15 cellular contexts compared by ENCODE assay signal in the genomic region with DNA sequence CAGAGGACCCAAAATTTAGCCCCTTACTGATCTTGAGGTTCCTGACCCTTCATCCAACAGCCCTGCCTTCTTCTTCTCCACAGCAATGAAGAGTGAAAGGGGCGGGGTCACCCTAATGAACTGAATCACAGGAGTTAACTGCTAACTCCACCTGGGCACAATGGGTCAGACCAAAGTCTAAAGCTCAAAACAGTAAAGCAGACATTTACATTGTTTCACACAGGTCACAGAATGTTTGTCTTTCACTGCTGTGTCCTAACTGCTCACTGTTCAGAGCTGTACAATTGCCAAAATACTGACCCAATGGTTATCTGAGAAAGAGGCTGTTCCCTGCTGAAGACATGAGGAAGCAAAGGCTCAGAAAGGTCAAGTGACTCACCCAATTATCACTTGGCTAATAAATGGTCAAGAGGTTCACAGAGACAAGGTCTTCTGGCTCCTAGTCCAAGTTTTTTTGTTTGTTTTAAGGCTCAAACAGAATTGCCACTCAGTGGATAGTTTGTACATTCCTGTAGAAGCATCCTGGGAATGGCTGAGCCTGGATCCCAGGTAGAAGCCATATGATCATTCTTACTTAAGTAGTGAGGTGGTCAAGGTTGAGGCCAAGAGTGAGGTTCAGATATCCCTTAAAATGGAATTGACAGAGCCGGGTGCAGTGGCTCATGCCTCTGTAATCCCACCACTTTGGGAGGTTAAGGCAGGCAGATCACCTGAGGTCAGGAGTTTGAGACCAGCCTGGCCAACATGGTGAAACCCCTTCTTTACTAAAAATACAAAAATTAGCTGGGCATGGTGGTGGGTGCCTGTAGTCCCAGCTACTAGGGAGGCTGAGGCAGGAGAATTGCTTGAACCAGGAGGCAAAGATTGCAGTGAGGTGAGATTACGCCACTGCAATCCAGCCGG. TPM values are rescaled to one million over a fixed set of nuclear protein-coding genes. Genes with fewer than 3 reads are reported as not detected.
DNase-seq lines count a peak whose midpoint lies in the region; FAIRE-seq and TF ChIP-seq lines count a peak whose summit lies in the region.
"Had no signal": no experiment of that assay in that cellular context is flagged by ENCODE, and none has a peak within 500 bp of the region (broad histone marks: within the 10 kb centered on the region; RNA-seq: fewer than 3 reads in every experiment).

No MANE protein-coding gene starts in this region.

- H4K20me1 ChIP-seq in endothelial cell of umbilical vein (replicated peaks; ENCODE audit: control insufficient read depth, extremely low read depth, insufficient read depth, low read length): no peaks in the 10 kb centered on the region

- no peak overlapping the region for H3K4me3 Mint-ChIP-seq in osteocyte (ENCODE audit: unreplicated experiment)
- H3K4me3 Mint-ChIP-seq in activated CD4-positive, alpha-beta memory T cell treated with anti-CD3 and anti-CD28 coated beads, Interleukin-2, amount 10 ng/mL, durations not matched to agents 7 days and 5 days: no peak overlapping the region

- peaks cover 38% of the 10 kb centered on the region for H3K4me1 ChIP-seq in endothelial cell of umbilical vein (ENCODE audit: control insufficient read depth, extremely low read depth, insufficient read depth, low read length)
- H3K4me1 ChIP-seq in effector memory CD4-positive, alpha-beta T cell (ENCODE audit: control insufficient read depth, insufficient read depth, low read length, poor library complexity, severe bottlenecking): no peaks in the 10 kb centered on the region

- H3K36me3 Mint-ChIP-seq in osteocyte (ENCODE audit: unreplicated experiment): peaks cover 5% of the 10 kb centered on the region
- H3K36me3 Mint-ChIP-seq in activated CD4-positive, alpha-beta memory T cell treated with anti-CD3 and anti-CD28 coated beads, Interleukin-2, amount 10 ng/mL, durations not matched to agents 7 days and 5 days (ENCODE audit: low read depth): peaks cover 5% of the 10 kb centered on the region

- peaks cover 51% of the 10 kb centered on the region for H3K4me1 Mint-ChIP-seq in osteocyte (ENCODE audit: unreplicated experiment)
- H3K4me1 Mint-ChIP-seq in activated CD4-positive, alpha-beta memory T cell treated with anti-CD3 and anti-CD28 coated beads, Interleukin-2, amount 10 ng/mL, durations not matched to agents 7 days and 5 days: peaks cover 14% of the 10 kb centered on the region

- intact Hi-C loops in endothelial cell of umbilical vein (cut with micrococcal nuclease): no loop called here

- H3K27ac ChIP-seq in endothelial cell of umbilical vein (ENCODE audit: insufficient read depth, low read depth, low read length): peak overlapping the region; percentile 42
- H3K27ac ChIP-seq in effector memory CD4-positive, alpha-beta T cell (ENCODE audit: insufficient read depth, low read length, poor library complexity, severe bottlenecking): no peak overlapping the region

- peak overlapping the region; percentile 2 for H3K4me2 ChIP-seq in endothelial cell of umbilical vein (ENCODE audit: insufficient read depth, low read length)

- no peak overlapping the region for H3K4me3 ChIP-seq in endothelial cell of umbilical vein (replicated peaks in 1 of 3; ENCODE audit: insufficient read depth in 1 of 3, low read depth in 1 of 3, low read length in 3 of 3)
- H3K4me3 ChIP-seq in effector memory CD4-positive, alpha-beta T cell (ENCODE audit: insufficient read depth, low read depth, low read length, poor library complexity, severe bottlenecking): no peak overlapping the region

- H2AFZ ChIP-seq in endothelial cell of umbilical vein (ENCODE audit: low read depth, low read length): no peak overlapping the region

- peak; percentile 99 for FAIRE-seq in endothelial cell of umbilical vein (lab: Jason Lieb, UNC)
- FAIRE-seq: endometrium, TTC549 had no signal

- no peaks in the 10 kb centered on the region for H3K36me3 ChIP-seq in endothelial cell of umbilical vein (ENCODE audit: control insufficient read depth in 2 of 2, extremely low read depth in 1 of 2, insufficient read depth in 2 of 2, low read length in 2 of 2)
- no peaks in the 10 kb centered on the region for H3K36me3 ChIP-seq in effector memory CD4-positive, alpha-beta T cell (ENCODE audit: control insufficient read depth, insufficient read depth, low read length)

- no peaks in the 10 kb centered on the region for H3K9me3 Mint-ChIP-seq in osteocyte (ENCODE audit: unreplicated experiment)
- no peaks in the 10 kb centered on the region for H3K9me3 Mint-ChIP-seq in activated CD4-positive, alpha-beta memory T cell treated with anti-CD3 and anti-CD28 coated beads, Interleukin-2, amount 10 ng/mL, durations not matched to agents 7 days and 5 days

- TF ChIP-seq CTCF in endothelial cell of umbilical vein (IDR thresholded peaks at IDR 0.05; ENCODE audit: extremely low read depth in 1 of 2, insufficient read depth in 1 of 2, low read depth in 1 of 2, low read length in 2 of 2) (no peak), osteocyte (IDR thresholded peaks at IDR 0.05) (no peak)

- no peaks in the 10 kb centered on the region for H3K9me1 ChIP-seq in endothelial cell of umbilical vein (replicated peaks; ENCODE audit: control insufficient read depth, extremely low read depth, insufficient read depth, low read length)

- CTCF ChIA-PET in endothelial cell of umbilical vein (lab: Charles Lee): interaction anchor here (0.7 to 8.1 kb wide), 6 partner anchors 9 to 231 kb away, joined by 3 to 182 read pairs (median 6); no protein-coding TSS in a partner anchor
- CTCF ChIA-PET in activated CD4-positive, alpha-beta memory T cell treated with anti-CD3 and anti-CD28 coated beads, Interleukin-2, amount 10 ng/mL, durations not matched to agents 7 days and 5 days (lab: Charles Lee): interaction anchor here (0.9 kb wide), 1 partner anchor 233 kb away, joined by 5 read pairs; no protein-coding TSS in a partner anchor

- POLR2A ChIA-PET in endothelial cell of umbilical vein (lab: Charles Lee): no interaction called here
- POLR2A ChIA-PET in activated CD4-positive, alpha-beta memory T cell treated with anti-CD3 and anti-CD28 coated beads, Interleukin-2, amount 10 ng/mL, durations not matched to agents 7 days and 5 days (lab: Charles Lee): no interaction called here

- no peaks in the 10 kb centered on the region for H3K27me3 ChIP-seq in endothelial cell of umbilical vein (ENCODE audit: control insufficient read depth in 2 of 2, insufficient read depth in 2 of 2, low read length in 2 of 2)
- H3K27me3 ChIP-seq in effector memory CD4-positive, alpha-beta T cell (replicated peaks; ENCODE audit: control insufficient read depth, insufficient read depth, low read length, poor library complexity, severe bottlenecking): no peaks in the 10 kb centered on the region

- no peaks in the 10 kb centered on the region for H3K79me2 ChIP-seq in endothelial cell of umbilical vein (ENCODE audit: control insufficient read depth, insufficient read depth, low read length)

- no TSS peak for BruUV-seq in endothelial cell of umbilical vein (replicated peaks; lab: Mats Ljungman, UMichigan)

- DNase-seq in ELR (ENCODE audit: low read depth) (peak; percentile 59), OCI-M1 (lab: John Stamatoyannopoulos, UW) (peak; percentile 24), endothelial cell of umbilical vein (ENCODE audit: low read depth, low spot score) (peak; percentile 76), osteocyte (ENCODE audit: extremely low spot score, unreplicated experiment) (no peak), NK-92 (lab: John Stamatoyannopoulos, UW; ENCODE audit: unreplicated experiment) (no peak), NCI-H146 treated with DMSO at 0.1 percent for 48 hours (lab: John Stamatoyannopoulos, UW; ENCODE audit: unreplicated experiment) (no peak)
- no peak for DNase-seq in activated CD4-positive, alpha-beta memory T cell treated with anti-CD3 and anti-CD28 coated beads, Interleukin-2, amount 10 ng/mL, durations not matched to agents 7 days and 5 days
- DNase-seq in effector memory CD4-positive, alpha-beta T cell: no peak
- DNase-seq: activated effector memory CD4-positive, alpha-beta T cell treated with anti-CD3 and anti-CD28 coated beads, Interleukin-2, amount 50 U/mL, for 16 hours; NK-92 treated with Interleukin-12 subunit alpha and Interleukin-12 subunit beta, amount 100 ng/mL, for 24 hours had no signal

- dilution Hi-C loops in endothelial cell of umbilical vein (cut with MboI; ENCODE audit: extremely low pct_ligation_motif_present, low sequenced_read_pairs): no loop called here

- peak overlapping the region; percentile 83 for H3K27ac Mint-ChIP-seq in osteocyte (ENCODE audit: unreplicated experiment)
- no peak overlapping the region for H3K27ac Mint-ChIP-seq in activated CD4-positive, alpha-beta memory T cell treated with anti-CD3 and anti-CD28 coated beads, Interleukin-2, amount 10 ng/mL, durations not matched to agents 7 days and 5 days

- no peaks in the 10 kb centered on the region for H3K9me3 ChIP-seq in endothelial cell of umbilical vein (replicated peaks; ENCODE audit: control insufficient read depth, insufficient read depth, low read length)
- H3K9me3 ChIP-seq in effector memory CD4-positive, alpha-beta T cell (ENCODE audit: control insufficient read depth, low read length): no peaks in the 10 kb centered on the region

- H3K27me3 Mint-ChIP-seq in osteocyte (ENCODE audit: unreplicated experiment): no peaks in the 10 kb centered on the region
- no peaks in the 10 kb centered on the region for H3K27me3 Mint-ChIP-seq in activated CD4-positive, alpha-beta memory T cell treated with anti-CD3 and anti-CD28 coated beads, Interleukin-2, amount 10 ng/mL, durations not matched to agents 7 days and 5 days

- no peak for TF ChIP-seq POLR2A in endothelial cell of umbilical vein (IDR thresholded peaks at IDR 0.05; ENCODE audit: low read depth, low read length)

- H3K9ac ChIP-seq in endothelial cell of umbilical vein (replicated peaks; ENCODE audit: extremely low read depth, insufficient read depth, low read length): no peak overlapping the region

RNA-seq across cellular contexts. Expression of gene FAM83C, which starts 35.1 kb away (rescaled TPM):
- not detected in 2 replicates for total RNA-seq in endothelial cell of umbilical vein
- not detected in 2 replicates for polyA plus RNA-seq in endothelial cell of umbilical vein
- polyA plus RNA-seq in endothelial cell of umbilical vein (2011; cell fraction: cytosol; rRNA removed): not detected in 2 replicates
- polyA plus RNA-seq in endothelial cell of umbilical vein (2011; cell fraction: nucleus; rRNA removed): not detected in 2 replicates
- polyA plus RNA-seq in endothelial cell of umbilical vein (2012): not detected in 2 replicates
- polyA minus RNA-seq in endothelial cell of umbilical vein: not detected in 2 replicates
- polyA minus RNA-seq in endothelial cell of umbilical vein (2011; cell fraction: cytosol; rRNA and poly(A)+ RNA removed): not detected
- polyA minus RNA-seq in endothelial cell of umbilical vein (2011; cell fraction: nucleus; rRNA and poly(A)+ RNA removed): not detected in 2 replicates
- not detected in 2 replicates for total RNA-seq in osteocyte
- total RNA-seq in activated CD4-positive, alpha-beta memory T cell treated with anti-CD3 and anti-CD28 coated beads, Interleukin-2, amount 10 ng/mL, durations not matched to agents 7 days and 5 days: not detected
- total RNA-seq: Daoy, H4, osteoblast had no signal

RNA-seq across cellular contexts. Expression of gene EIF6, which starts 42.8 kb away (rescaled TPM):
- total RNA-seq in endothelial cell of umbilical vein (124 and 153 TPM in 2 replicates), osteocyte (131 and 136 TPM in 2 replicates)
- polyA plus RNA-seq in endothelial cell of umbilical vein: 286 and 383 TPM in 2 replicates
- 212 and 219 TPM in 2 replicates for polyA plus RNA-seq in endothelial cell of umbilical vein (2011; cell fraction: cytosol; rRNA removed)
- 121 and 152 TPM in 2 replicates for polyA plus RNA-seq in endothelial cell of umbilical vein (2011; cell fraction: nucleus; rRNA removed)
- polyA plus RNA-seq in endothelial cell of umbilical vein (2012): 128 and 134 TPM in 2 replicates
- 117 and 150 TPM in 2 replicates for polyA minus RNA-seq in endothelial cell of umbilical vein
- 111 TPM for polyA minus RNA-seq in endothelial cell of umbilical vein (2011; cell fraction: cytosol; rRNA and poly(A)+ RNA removed)
- polyA minus RNA-seq in endothelial cell of umbilical vein (2011; cell fraction: nucleus; rRNA and poly(A)+ RNA removed): 22.6 and 26.3 TPM in 2 replicates
- 10 to 100 TPM; 86.1 to 91.3 TPM for total RNA-seq in activated CD4-positive, alpha-beta memory T cell treated with anti-CD3 and anti-CD28 coated beads, Interleukin-2, amount 10 ng/mL, durations not matched to agents 7 days and 5 days

RNA-seq across cellular contexts. Expression of gene MMP24OS, which starts 49.4 kb away (rescaled TPM):
- total RNA-seq in endothelial cell of umbilical vein: 52.8 and 55.6 TPM in 2 replicates
- polyA plus RNA-seq in endothelial cell of umbilical vein: 35.1 and 43.2 TPM in 2 replicates
- 25.2 and 33.9 TPM in 2 replicates for polyA plus RNA-seq in endothelial cell of umbilical vein (2011; cell fraction: cytosol; rRNA removed)
- 18.0 and 21.5 TPM in 2 replicates for polyA plus RNA-seq in endothelial cell of umbilical vein (2011; cell fraction: nucleus; rRNA removed)
- polyA plus RNA-seq in endothelial cell of umbilical vein (2012): 31.8 and 52.0 TPM in 2 replicates
- polyA minus RNA-seq in endothelial cell of umbilical vein: 15.2 and 20.2 TPM in 2 replicates
- polyA minus RNA-seq in endothelial cell of umbilical vein (2011; cell fraction: cytosol; rRNA and poly(A)+ RNA removed): 19.6 TPM
- polyA minus RNA-seq in endothelial cell of umbilical vein (2011; cell fraction: nucleus; rRNA and poly(A)+ RNA removed): 15.6 and 16.3 TPM in 2 replicates
- total RNA-seq in osteocyte: 118 and 120 TPM in 2 replicates
- 10 to 100 TPM; 45.6 to 48.7 TPM for total RNA-seq in activated CD4-positive, alpha-beta memory T cell treated with anti-CD3 and anti-CD28 coated beads, Interleukin-2, amount 10 ng/mL, durations not matched to agents 7 days and 5 days

Comparison
In these comparisons a context has a peak if more than half of its experiments do, and no peak if none do; other contexts are left out.
1. DNase-seq: peak in ELR (single experiment), OCI-M1 (single experiment) and endothelial cell of umbilical vein (single experiment); none in osteocyte (single experiment), activated CD4-positive, alpha-beta memory T cell treated with anti-CD3 and anti-CD28 coated beads, Interleukin-2, amount 10 ng/mL, durations not matched to agents 7 days and 5 days (single experiment), NK-92 (single experiment), NCI-H146 treated with DMSO at 0.1 percent for 48 hours (single experiment) and effector memory CD4-positive, alpha-beta T cell (0 of 3).